ENCODE assay signal across 11 cellular contexts in the genomic region with DNA sequence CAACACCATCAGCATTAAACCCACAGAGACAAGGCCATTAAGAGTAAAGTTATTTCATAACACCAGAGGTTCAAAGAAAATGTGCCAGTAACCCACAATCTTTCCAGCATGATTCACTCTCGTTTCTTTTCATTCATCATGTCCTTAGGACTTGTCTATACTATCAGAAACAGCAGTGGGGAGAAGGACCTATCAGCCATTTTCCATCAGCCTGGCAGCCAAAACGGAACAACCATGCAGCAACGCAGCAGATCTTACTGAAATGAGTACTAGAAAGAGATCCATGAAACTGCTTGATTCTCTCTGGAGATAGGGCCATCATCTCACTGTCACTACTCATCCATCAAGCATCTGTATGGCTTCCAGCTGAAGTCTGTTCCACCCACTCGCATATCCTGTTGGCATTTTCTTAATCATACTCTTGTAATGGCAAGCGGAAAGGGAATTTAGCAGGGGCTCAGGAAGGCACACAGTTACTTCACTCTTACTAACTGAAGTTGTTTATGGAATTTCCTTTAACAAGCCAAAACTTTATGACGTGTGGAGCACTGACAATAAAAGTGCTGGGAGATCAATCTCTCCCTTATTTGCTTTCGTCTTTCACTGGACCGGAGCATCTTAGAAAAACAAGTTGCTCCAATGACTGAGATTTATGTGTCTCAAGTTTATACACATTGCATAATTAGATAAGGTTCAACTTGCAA.
A peak's percentile ranks its signal among the peaks of the same experiment; 100 is the strongest.
DNase-seq lines count a peak whose midpoint lies in the region; ATAC-seq and TF ChIP-seq lines count a peak whose summit lies in the region.
"Had no signal": no experiment of that assay in that cellular context is flagged by ENCODE, and none has a peak within 500 bp of the region (broad histone marks: within the 10 kb centered on the region; RNA-seq: fewer than 3 reads in every experiment).

No MANE protein-coding gene starts in this region.

- peak overlapping the region; percentile 9 for H2AFZ ChIP-seq in mammary epithelial cell (ENCODE audit: low read depth, low read length)
- no peak overlapping the region for H2AFZ ChIP-seq in neural cell (ENCODE audit: low read depth, low read length)

- H3K27me3 ChIP-seq in mammary epithelial cell (ENCODE audit: insufficient read depth, low read length) (no peaks in the 10 kb centered on the region), neural cell (ENCODE audit: insufficient read depth, low read depth, low read length) (no peaks in the 10 kb centered on the region), stomach (no peaks in the 10 kb centered on the region)
- H3K27me3 ChIP-seq: colonic mucosa had no signal

- H3K27ac ChIP-seq in mammary epithelial cell (ENCODE audit: insufficient read depth, low read depth, low read length) (no peak overlapping the region), neural cell (ENCODE audit: low read length) (peak overlapping the region; percentile 46), stomach (no peak overlapping the region), coronary artery (no peak overlapping the region)
- H3K27ac ChIP-seq: colonic mucosa had no signal

- no peak for TF ChIP-seq RAD21 in neural cell (conservative IDR thresholded peaks at IDR 0.05)

- H3K79me2 ChIP-seq in mammary epithelial cell (ENCODE audit: insufficient read depth, low read length) (no peaks in the 10 kb centered on the region), neural cell (replicated peaks; ENCODE audit: insufficient read depth, low read length) (peaks cover 44% of the 10 kb centered on the region)

- 62% methylated on average over 8 of the region's 8 CpGs for WGBS in mammary epithelial cell (ENCODE audit: low coverage, missing lambda C conversion rate)
- WGBS in stomach, 5 donors = 77 to 85% (median 83%) methylated on average over 8 of the region's 8 CpGs

- CTCF ChIA-PET in mammary epithelial cell (lab: Charles Lee; ENCODE audit: low non-redundant PET) = no interaction called here

- in situ Hi-C loops in mammary epithelial cell (cut with MboI; ENCODE audit: low sequenced_read_pairs in 2 of 2) = no loop called here

- H3K36me3 ChIP-seq in mammary epithelial cell (ENCODE audit: insufficient read depth, low read length) = no peaks in the 10 kb centered on the region
- H3K36me3 ChIP-seq in neural cell (ENCODE audit: insufficient read depth, low read length) = no peaks in the 10 kb centered on the region
- H3K36me3 ChIP-seq in stomach = no peaks in the 10 kb centered on the region
- H3K36me3 ChIP-seq: colonic mucosa had no signal

- H3K4me3 ChIP-seq in mammary epithelial cell (replicated peaks in 1 of 3; ENCODE audit: insufficient read depth in 1 of 3, low read depth in 2 of 3, low read length in 3 of 3) (no peak overlapping the region), neural cell (ENCODE audit: low read length) (peak overlapping the region; percentile 24), stomach (no peak overlapping the region), coronary artery (no peak overlapping the region)
- H3K4me3 ChIP-seq: colonic mucosa had no signal

- ATAC-seq in HG02852 (IDR thresholded peaks at IDR 0.05; ENCODE audit: unreplicated experiment) (no peak), HG02571 (IDR thresholded peaks at IDR 0.05; ENCODE audit: unreplicated experiment) (no peak)

- H3K9ac ChIP-seq in mammary epithelial cell (ENCODE audit: insufficient read depth, low read length) = no peak overlapping the region
- H3K9ac ChIP-seq in neural cell (ENCODE audit: low read length) = no peak overlapping the region

- TF ChIP-seq POLR2A in stomach (IDR thresholded peaks at IDR 0.05) = no peak

- H4K20me1 ChIP-seq in mammary epithelial cell (ENCODE audit: insufficient read depth, low read length) = no peaks in the 10 kb centered on the region
- H4K20me1 ChIP-seq in neural cell (ENCODE audit: insufficient read depth) = no peaks in the 10 kb centered on the region

- no peaks in the 10 kb centered on the region for H3F3A ChIP-seq in neural cell (ENCODE audit: insufficient read depth, low read length, poor library complexity, severe bottlenecking)

- H3K4me1 ChIP-seq in mammary epithelial cell (ENCODE audit: insufficient read depth, low read length) = peaks cover 13% of the 10 kb centered on the region
- peaks cover 0 to 34% (median 15%) of the 10 kb centered on the region in 4 donors for H3K4me1 ChIP-seq in stomach
- H3K4me1 ChIP-seq: colonic mucosa had no signal

- BruUV-seq in mammary epithelial cell (replicated peaks; lab: Mats Ljungman, UMichigan) = no TSS peak

- H3K9me3 ChIP-seq in mammary epithelial cell (replicated peaks; ENCODE audit: insufficient read depth, low read length) (no peaks in the 10 kb centered on the region), neural cell (ENCODE audit: low read length) (no peaks in the 10 kb centered on the region), stomach (no peaks in the 10 kb centered on the region)
- H3K9me3 ChIP-seq: colonic mucosa had no signal

- dilution Hi-C loops in mammary epithelial cell (cut with HindIII; ENCODE audit: low sequenced_read_pairs) = no loop called here

- intact Hi-C loops in mammary epithelial cell (cut with micrococcal nuclease) = no loop called here
- intact Hi-C loops in stomach (cut with DNase I; ENCODE audit: low total_unique reads) = no loop called here

- DNase-seq in AG09319 (ENCODE audit: extremely low read depth, low read depth) (peak; percentile 18), HCEC 1CT (peak; percentile 80), mammary epithelial cell (peak; percentile 70), stomach (no peak), coronary artery (ENCODE audit: low spot score) (no peak)
- DNase-seq: colonic mucosa, H9, NCI-H2029 treated with DMSO at 0.1 percent for 48 hours had no signal

- TF ChIP-seq EP300 in neural cell (conservative IDR thresholded peaks at IDR 0.05; ENCODE audit: poor library complexity, severe bottlenecking) (no peak), stomach (IDR thresholded peaks at IDR 0.05) (no peak)

- peak overlapping the region; percentile 25 for H3K4me2 ChIP-seq in mammary epithelial cell (ENCODE audit: insufficient read depth, low read depth, low read length)
- no peak overlapping the region for H3K4me2 ChIP-seq in neural cell (ENCODE audit: low read length)

- no peaks in the 10 kb centered on the region for H3K9me2 ChIP-seq in neural cell (ENCODE audit: insufficient read depth, low read length)

- TF ChIP-seq CTCF in AG09319 (IDR thresholded peaks at IDR 0.05; ENCODE audit: low read depth, low read length) (no peak), mammary epithelial cell (conservative IDR thresholded peaks at IDR 0.05 in 1 of 2, IDR thresholded peaks at IDR 0.05 in 1 of 2; ENCODE audit: extremely low read depth in 1 of 2, insufficient read depth in 1 of 2, low read depth in 1 of 2, low read length in 2 of 2) (no peak), neural cell (IDR thresholded peaks at IDR 0.05; ENCODE audit: poor library complexity, severe bottlenecking) (no peak), stomach (IDR thresholded peaks at IDR 0.05) (no peak), coronary artery (IDR thresholded peaks at IDR 0.05) (no peak)

TF ChIP-seq in neural cell, 6 proteins besides CTCF, POLR2A, EP300 and RAD21:
- TF ChIP-seq POLR2AphosphoS5 (IDR thresholded peaks at IDR 0.05) = peak; percentile 35
- TF ChIP-seq, protein P1, sequence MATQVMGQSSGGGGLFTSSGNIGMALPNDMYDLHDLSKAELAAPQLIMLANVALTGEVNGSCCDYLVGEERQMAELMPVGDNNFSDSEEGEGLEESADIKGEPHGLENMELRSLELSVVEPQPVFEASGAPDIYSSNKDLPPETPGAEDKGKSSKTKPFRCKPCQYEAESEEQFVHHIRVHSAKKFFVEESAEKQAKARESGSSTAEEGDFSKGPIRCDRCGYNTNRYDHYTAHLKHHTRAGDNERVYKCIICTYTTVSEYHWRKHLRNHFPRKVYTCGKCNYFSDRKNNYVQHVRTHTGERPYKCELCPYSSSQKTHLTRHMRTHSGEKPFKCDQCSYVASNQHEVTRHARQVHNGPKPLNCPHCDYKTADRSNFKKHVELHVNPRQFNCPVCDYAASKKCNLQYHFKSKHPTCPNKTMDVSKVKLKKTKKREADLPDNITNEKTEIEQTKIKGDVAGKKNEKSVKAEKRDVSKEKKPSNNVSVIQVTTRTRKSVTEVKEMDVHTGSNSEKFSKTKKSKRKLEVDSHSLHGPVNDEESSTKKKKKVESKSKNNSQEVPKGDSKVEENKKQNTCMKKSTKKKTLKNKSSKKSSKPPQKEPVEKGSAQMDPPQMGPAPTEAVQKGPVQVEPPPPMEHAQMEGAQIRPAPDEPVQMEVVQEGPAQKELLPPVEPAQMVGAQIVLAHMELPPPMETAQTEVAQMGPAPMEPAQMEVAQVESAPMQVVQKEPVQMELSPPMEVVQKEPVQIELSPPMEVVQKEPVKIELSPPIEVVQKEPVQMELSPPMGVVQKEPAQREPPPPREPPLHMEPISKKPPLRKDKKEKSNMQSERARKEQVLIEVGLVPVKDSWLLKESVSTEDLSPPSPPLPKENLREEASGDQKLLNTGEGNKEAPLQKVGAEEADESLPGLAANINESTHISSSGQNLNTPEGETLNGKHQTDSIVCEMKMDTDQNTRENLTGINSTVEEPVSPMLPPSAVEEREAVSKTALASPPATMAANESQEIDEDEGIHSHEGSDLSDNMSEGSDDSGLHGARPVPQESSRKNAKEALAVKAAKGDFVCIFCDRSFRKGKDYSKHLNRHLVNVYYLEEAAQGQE (IDR thresholded peaks at IDR 0.05; ENCODE audit: borderline replicate concordance) = no peak
- no peak for TF ChIP-seq EZH2 (IDR thresholded peaks at IDR 0.05; ENCODE audit: borderline replicate concordance, insufficient read depth, low read length, poor library complexity, severe bottlenecking)
- no peak for TF ChIP-seq MXI1 (conservative IDR thresholded peaks at IDR 0.05; ENCODE audit: poor library complexity, severe bottlenecking)
- no peak for TF ChIP-seq TAF1 (IDR thresholded peaks at IDR 0.05; ENCODE audit: low read depth)
- TF ChIP-seq SMC3 (conservative IDR thresholded peaks at IDR 0.05; ENCODE audit: poor library complexity) = no peak
TF ChIP-seq in neural cell: peak in this region for 1.

Comparison
In these comparisons a context has a peak if more than half of its experiments do, and no peak if none do; other contexts are left out.
1. DNase-seq: peak in AG09319 (single experiment), HCEC 1CT (single experiment) and mammary epithelial cell (single experiment); none in stomach (single experiment) and coronary artery (single experiment).